Comparison of ENCODE assay signal across 8 cellular contexts in genomic region chr14:24678801-24679247, GRCh38. TPM values are rescaled to one million over a fixed set of nuclear protein-coding genes. Genes with fewer than 3 reads are reported as not detected.
A peak's percentile ranks its signal among the peaks of the same experiment; 100 is the strongest.
DNase-seq lines count a peak whose midpoint lies in the region; ATAC-seq and TF ChIP-seq lines count a peak whose summit lies in the region.

No MANE protein-coding gene starts in this region.

- peaks cover 66% of the 10 kb centered on the region for H3K4me1 ChIP-seq in Loucy (ENCODE audit: insufficient read depth, low read length, poor library complexity, severe bottlenecking)
- H3K4me1 ChIP-seq in RWPE2 (ENCODE audit: insufficient read depth, poor library complexity, severe bottlenecking), result peaks cover 22% of the 10 kb centered on the region
- H3K4me1 ChIP-seq in thyroid gland, result no peaks in the 10 kb centered on the region

- intact Hi-C loops in thyroid gland (cut with DNase I), result no loop called here

- no peaks in the 10 kb centered on the region for H4K20me1 ChIP-seq in Loucy (ENCODE audit: insufficient read depth, low read length, poor library complexity, severe bottlenecking)

- no peak for TF ChIP-seq POLR2A in thyroid gland (IDR thresholded peaks at IDR 0.05)

- TF ChIP-seq CTCF in Loucy (conservative IDR thresholded peaks at IDR 0.05; ENCODE audit: low read length) (peak; percentile 100), RWPE2 (IDR thresholded peaks at IDR 0.05; ENCODE audit: poor library complexity, severe bottlenecking) (peak; percentile 99), foreskin fibroblast (IDR thresholded peaks at IDR 0.05; ENCODE audit: low read depth, low read length) (peak; percentile 100), thyroid gland (IDR thresholded peaks at IDR 0.05) (peak; percentile 85 to 97 (median 94))

- H3K27me3 ChIP-seq in H7 (ENCODE audit: control insufficient read depth, insufficient read depth, low read length), result no peaks in the 10 kb centered on the region
- no peaks in the 10 kb centered on the region for H3K27me3 ChIP-seq in Loucy (ENCODE audit: insufficient read depth, low read length, poor library complexity, severe bottlenecking)
- peaks cover under 1% of the 10 kb centered on the region for H3K27me3 ChIP-seq in RWPE2 (ENCODE audit: insufficient read depth, poor library complexity, severe bottlenecking)
- H3K27me3 ChIP-seq in thyroid gland, result no peaks in the 10 kb centered on the region

- H3K27ac ChIP-seq in RWPE2 (ENCODE audit: poor library complexity, severe bottlenecking), result no peak overlapping the region
- peak overlapping the region in 1 of 3 donors; percentile 25 for H3K27ac ChIP-seq in thyroid gland

- H3K9ac ChIP-seq in Loucy (ENCODE audit: low read depth, low read length, poor library complexity, severe bottlenecking), result peak overlapping the region; percentile 63

- H3K79me2 ChIP-seq in Loucy (ENCODE audit: insufficient read depth, low read length), result no peaks in the 10 kb centered on the region

- no peaks in the 10 kb centered on the region for H3K9me3 ChIP-seq in Loucy (ENCODE audit: insufficient read depth, low read depth, low read length)
- H3K9me3 ChIP-seq in RWPE2 (ENCODE audit: severe bottlenecking), result no peaks in the 10 kb centered on the region
- H3K9me3 ChIP-seq in thyroid gland, result no peaks in the 10 kb centered on the region

- H3K36me3 ChIP-seq in H7 (replicated peaks; ENCODE audit: control insufficient read depth, insufficient read depth, low read length) (no peaks in the 10 kb centered on the region), Loucy (ENCODE audit: insufficient read depth, low read length) (no peaks in the 10 kb centered on the region), RWPE2 (ENCODE audit: low read depth) (no peaks in the 10 kb centered on the region), thyroid gland (no peaks in the 10 kb centered on the region)

- 1 to 2% methylated on average over 11 of the region's 11 CpGs for WGBS in thyroid gland, 2 donors

- peak overlapping the region; percentile 78 for H3K4me2 ChIP-seq in Loucy (ENCODE audit: low read depth, low read length, poor library complexity, severe bottlenecking)

- peak; percentile 94 for ATAC-seq in RWPE2 (ENCODE audit: low read depth)

- peaks cover 20% of the 10 kb centered on the region; the same call in 1 of the 2 replicates for H3F3A ChIP-seq in Loucy (ENCODE audit: low read depth)

- DNase-seq in GF-D8 (lab: John Stamatoyannopoulos, UW), result peak; percentile 57
- peak; percentile 65 for DNase-seq in H7
- peak; percentile 85 for DNase-seq in RWPE2 (ENCODE audit: low spot score)
- DNase-seq in activated T-helper 9 cell treated with anti-CD3 and anti-CD28 coated beads, Interleukin-2, amount 50 U/mL, for 16 hours (ENCODE audit: low read depth), result peak; percentile 64
- peak; percentile 69 to 92 for DNase-seq in foreskin fibroblast
- DNase-seq in occipital lobe (lab: John Stamatoyannopoulos, UW), result peak; percentile 29
- peak; percentile 64 to 79 for DNase-seq in thyroid gland

- no peak overlapping the region for H3K4me3 ChIP-seq in H7 (ENCODE audit: insufficient read depth, low read depth, low read length)
- peak overlapping the region; percentile 66 for H3K4me3 ChIP-seq in Loucy (ENCODE audit: low read length, poor library complexity, severe bottlenecking)
- H3K4me3 ChIP-seq in RWPE2 (ENCODE audit: severe bottlenecking), result peak overlapping the region; percentile 7
- peak overlapping the region; percentile 34 to 41 for H3K4me3 ChIP-seq in foreskin fibroblast (ENCODE audit: low read depth in 1 of 2, low read length in 2 of 2)
- peak overlapping the region in 1 of 3 donors; percentile 22 for H3K4me3 ChIP-seq in thyroid gland (replicated peaks in 1 of 3)

- no peaks in the 10 kb centered on the region for H3K9me2 ChIP-seq in Loucy (replicated peaks; ENCODE audit: low read depth, low read length)

- H2AFZ ChIP-seq in Loucy (ENCODE audit: low read length), result peak overlapping the region; percentile 77

RNA-seq across cellular contexts. Expression of gene GZMB, which starts 44.8 kb away (rescaled TPM):
- total RNA-seq in H7 (2014; rRNA removed; shearing (Covaris generic)), result not detected in 2 replicates
- not detected for total RNA-seq in occipital lobe
- total RNA-seq in thyroid gland, result under 1 TPM in 2 of 4 donors, not detected in 2; 0.45 to 0.94 TPM

Comparison
In these comparisons a context has a peak if more than half of its experiments do, and no peak if none do; other contexts are left out.
1. DNase-seq: peak in every context shown above with its lines; median percentile 85 in RWPE2; 80 in foreskin fibroblast; 72 in thyroid gland; 65 in H7; 64 in activated T-helper 9 cell treated with anti-CD3 and anti-CD28 coated beads, Interleukin-2, amount 50 U/mL, for 16 hours; 57 in GF-D8; 29 in occipital lobe.